Comparison of ENCODE assay signal across 23 cellular contexts in the genomic region with DNA sequence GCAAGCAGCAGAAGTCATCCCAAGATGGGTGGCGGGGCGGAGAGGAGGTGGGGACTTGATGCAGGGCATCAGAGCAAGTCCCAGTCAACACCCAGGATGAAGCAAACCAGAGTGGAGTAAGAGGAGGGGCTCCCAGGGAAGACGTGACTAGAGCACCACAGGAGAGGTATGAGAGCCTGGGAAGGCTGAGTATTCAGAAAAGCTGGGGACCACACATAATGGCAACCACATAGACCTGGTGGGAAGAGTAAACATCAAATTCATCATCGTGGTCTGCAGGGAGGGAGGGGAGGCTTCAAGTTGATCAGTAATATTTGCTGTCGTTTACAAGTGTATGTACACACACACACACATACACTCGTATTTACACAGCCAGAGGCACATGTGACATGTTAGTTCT.
"Had no signal": no experiment of that assay in that cellular context is flagged by ENCODE, and none has a peak within 500 bp of the region (broad histone marks: within the 10 kb centered on the region; RNA-seq: fewer than 3 reads in every experiment).

No MANE protein-coding gene starts in this region.

- H3K27me3 Mint-ChIP-seq: activated CD8-positive, alpha-beta memory T cell treated with anti-CD3 and anti-CD28 coated beads, Interleukin-2, amount 10 ng/mL, durations not matched to agents 7 days and 5 days; activated CD8-positive, alpha-beta T cell treated with anti-CD3 and anti-CD28 coated beads for 36 hours; activated naive CD8-positive, alpha-beta T cell; naive thymus-derived CD8-positive, alpha-beta T cell; progenitor cell of endocrine pancreas; T-helper 17 cell had no signal

- H3K4me1 ChIP-seq: adrenal gland, ascending aorta, esophagus squamous epithelium had no signal

- H3K4me3 Mint-ChIP-seq: activated CD8-positive, alpha-beta memory T cell treated with anti-CD3 and anti-CD28 coated beads, Interleukin-2, amount 10 ng/mL, durations not matched to agents 7 days and 5 days; activated CD8-positive, alpha-beta T cell treated with anti-CD3 and anti-CD28 coated beads for 36 hours; activated naive CD8-positive, alpha-beta T cell; naive thymus-derived CD8-positive, alpha-beta T cell had no signal

- H3K9me3 Mint-ChIP-seq: activated CD8-positive, alpha-beta T cell treated with anti-CD3 and anti-CD28 coated beads for 36 hours; naive thymus-derived CD8-positive, alpha-beta T cell had no signal

- H3K9me3 ChIP-seq: adrenal gland, ascending aorta, esophagus squamous epithelium, gastrocnemius medialis had no signal

- FAIRE-seq: colon, islet of Langerhans had no signal

- DNase-seq: activated CD4-positive, alpha-beta T cell treated with anti-CD3 and anti-CD28 coated beads for 48 hours; activated CD8-positive, alpha-beta memory T cell treated with anti-CD3 and anti-CD28 coated beads, Interleukin-2, amount 10 ng/mL, durations not matched to agents 7 days and 5 days; activated CD8-positive, alpha-beta T cell treated with anti-CD3 and anti-CD28 coated beads for 36 hours; activated T-cell treated with anti-CD3 and anti-CD28 coated beads for 4 hours; adrenal gland; brain microvascular endothelial cell; caudate nucleus; effector memory CD4-positive, alpha-beta T cell; esophagus squamous epithelium; gastrocnemius medialis; left cardiac atrium; mesendoderm; naive thymus-derived CD8-positive, alpha-beta T cell; retina; stimulated activated CD4-positive, alpha-beta T cell treated with anti-CD3 and anti-CD28 coated beads, Interleukin-2, amount 100 ng/mL, for 48 hours; stimulated activated naive CD8-positive, alpha-beta T cell treated with anti-CD3 and anti-CD28 coated beads, Interleukin-15, Interleukin-2, amounts not matched to agents 100 U/mL and 50 U/mL, for 24 hours; SW 1271; T-helper 17 cell had no signal

- ATAC-seq: activated CD8-positive, alpha-beta memory T cell treated with anti-CD3 and anti-CD28 coated beads, Interleukin-2, amount 10 ng/mL, durations not matched to agents 7 days and 5 days; activated CD8-positive, alpha-beta T cell treated with anti-CD3 and anti-CD28 coated beads for 36 hours; gastrocnemius medialis; left cardiac atrium; naive thymus-derived CD8-positive, alpha-beta T cell; stimulated activated naive CD8-positive, alpha-beta T cell treated with anti-CD3 and anti-CD28 coated beads, Interleukin-15, Interleukin-2, amounts not matched to agents 100 U/mL and 50 U/mL, for 24 hours; T-helper 17 cell had no signal

- H3K4me1 Mint-ChIP-seq: activated CD8-positive, alpha-beta memory T cell treated with anti-CD3 and anti-CD28 coated beads, Interleukin-2, amount 10 ng/mL, durations not matched to agents 7 days and 5 days had no signal

- H3K27ac ChIP-seq: adrenal gland, ascending aorta, brain microvascular endothelial cell, esophagus squamous epithelium, gastrocnemius medialis had no signal

- H3K4me3 ChIP-seq: adrenal gland, ascending aorta, esophagus squamous epithelium, gastrocnemius medialis had no signal

- H3K27me3 ChIP-seq: adrenal gland, ascending aorta, brain microvascular endothelial cell, esophagus squamous epithelium, gastrocnemius medialis had no signal

- H3K27ac Mint-ChIP-seq: activated CD8-positive, alpha-beta memory T cell treated with anti-CD3 and anti-CD28 coated beads, Interleukin-2, amount 10 ng/mL, durations not matched to agents 7 days and 5 days; activated CD8-positive, alpha-beta T cell treated with anti-CD3 and anti-CD28 coated beads for 36 hours; activated naive CD8-positive, alpha-beta T cell; progenitor cell of endocrine pancreas; T-helper 17 cell had no signal
